12 cellular contexts compared by ENCODE assay signal in genomic region chr1:145983206-145983675, GRCh38. TPM values are rescaled to one million over a fixed set of nuclear protein-coding genes. Genes with fewer than 3 reads are reported as not detected.
DNase-seq lines count a peak whose midpoint lies in the region; ATAC-seq and TF ChIP-seq lines count a peak whose summit lies in the region.
"Had no signal": no experiment of that assay in that cellular context is flagged by ENCODE, and none has a peak within 500 bp of the region (broad histone marks: within the 10 kb centered on the region; RNA-seq: fewer than 3 reads in every experiment).

No MANE protein-coding gene starts in this region.

- DNase-seq in activated effector memory CD4-positive, alpha-beta T cell treated with anti-CD3 and anti-CD28 coated beads, Interleukin-2, amount 50 U/mL, for 16 hours = peak; percentile 54
- no peak for DNase-seq in activated effector memory CD4-positive, alpha-beta T cell treated with Interleukin-2 at 50 U/mL for 16 hours
- DNase-seq in ascending aorta (ENCODE audit: low spot score in 2 of 2) = peak in 1 of 2 donors; percentile 64
- no peak for DNase-seq in mesenchymal stem cell
- peak; percentile 74 for DNase-seq in transverse colon
- DNase-seq: NCI-H2081, T-helper 2 cell had no signal

- H3K4me1 ChIP-seq in ascending aorta (peaks cover 38 to 71% of the 10 kb centered on the region in 2 donors), mesenchymal stem cell (ENCODE audit: control insufficient read depth, insufficient read depth, low read depth, low read length) (peaks cover 7% of the 10 kb centered on the region), transverse colon (peaks cover 69 to 80% (median 77%) of the 10 kb centered on the region in 4 donors)

- ATAC-seq in HG03342 (IDR thresholded peaks at IDR 0.05; ENCODE audit: unreplicated experiment) = no peak
- no peak for ATAC-seq in SK-N-SH treated with all-trans-retinoic acid at 6 μM for 48 hours
- no peak for ATAC-seq in HG03097 (IDR thresholded peaks at IDR 0.05; ENCODE audit: low FRiP score, unreplicated experiment)

- TF ChIP-seq CTCF in ascending aorta (IDR thresholded peaks at IDR 0.05) (no peak), transverse colon (IDR thresholded peaks at IDR 0.05) (no peak)

- H2BK5ac ChIP-seq in mesenchymal stem cell (ENCODE audit: low read depth, low read length, poor library complexity, severe bottlenecking) = no peak overlapping the region

- TF ChIP-seq POLR2A in transverse colon (IDR thresholded peaks at IDR 0.05) = peak; percentile 28

- H3K9ac ChIP-seq in mesenchymal stem cell (ENCODE audit: low read length) = peak overlapping the region; percentile 9
- H3K9ac ChIP-seq: BLaER1 had no signal

- H3K27me3 ChIP-seq in ascending aorta = no peaks in the 10 kb centered on the region
- H3K27me3 ChIP-seq in mesenchymal stem cell (ENCODE audit: control insufficient read depth in 1 of 2, insufficient read depth in 1 of 2, low read length in 2 of 2) = no peaks in the 10 kb centered on the region
- H3K27me3 ChIP-seq in transverse colon = no peaks in the 10 kb centered on the region
- H3K27me3 ChIP-seq: BLaER1 had no signal

- peak overlapping the region; percentile 5 for H2BK15ac ChIP-seq in mesenchymal stem cell (ENCODE audit: low read depth, poor library complexity, severe bottlenecking)

- H3K4me2 ChIP-seq in mesenchymal stem cell (ENCODE audit: low read length, poor library complexity, severe bottlenecking) = no peak overlapping the region
- H3K4me2 ChIP-seq: BLaER1 had no signal

- no peaks in the 10 kb centered on the region for H3K9me3 ChIP-seq in ascending aorta
- no peaks in the 10 kb centered on the region for H3K9me3 ChIP-seq in mesenchymal stem cell (ENCODE audit: control insufficient read depth, low read length)
- no peaks in the 10 kb centered on the region for H3K9me3 ChIP-seq in transverse colon
- H3K9me3 ChIP-seq: BLaER1 had no signal

- no peak for TF ChIP-seq EP300 in transverse colon (IDR thresholded peaks at IDR 0.05; ENCODE audit: low read depth)

- no peaks in the 10 kb centered on the region for H3K79me1 ChIP-seq in mesenchymal stem cell (replicated peaks; ENCODE audit: low read length, poor library complexity, severe bottlenecking)

- H3K23ac ChIP-seq in mesenchymal stem cell (ENCODE audit: low read length in 2 of 2) = no peak overlapping the region

- H2AK5ac ChIP-seq in mesenchymal stem cell (ENCODE audit: low read length, severe bottlenecking) = peak overlapping the region; percentile 53

- no peak overlapping the region for H3K14ac ChIP-seq in mesenchymal stem cell (ENCODE audit: low read length in 2 of 2)

- H3K18ac ChIP-seq in mesenchymal stem cell (ENCODE audit: low read depth in 1 of 2, low read length in 2 of 2) = peak overlapping the region in 1 of 2 experiments; percentile 41

- in situ Hi-C loops in transverse colon (cut with MboI; ENCODE audit: low pct_ligation_motif_present in 1 of 4, low pct_unique_long_range_greater_than_20kb in 1 of 4, low sequenced_read_pairs in 3 of 4) = no loop called here

- 100% methylated on average over 1 of the region's 1 CpG for WGBS in mesenchymal stem cell
- 50% methylated on average over 1 of the region's 1 CpG; no CpG with 5 or more reads in 1 of the 2 donors for WGBS in transverse colon (ENCODE audit: low coverage in 1 of 2), 2 donors

- intact Hi-C loops in ascending aorta (cut with DNase I) = no loop called here
- intact Hi-C loops in transverse colon (cut with DNase I; ENCODE audit: low total_unique reads) = no loop called here

- peak overlapping the region; percentile 90 to 98 for H3K27ac ChIP-seq in ascending aorta
- H3K27ac ChIP-seq in mesenchymal stem cell (ENCODE audit: low read length, poor library complexity, severe bottlenecking) = no peak overlapping the region
- peak overlapping the region; percentile 97 to 99 (median 98) for H3K27ac ChIP-seq in transverse colon
- H3K27ac ChIP-seq: BLaER1 had no signal

- no peaks in the 10 kb centered on the region for H3K36me3 ChIP-seq in ascending aorta
- peaks cover 0 to 3% of the 10 kb centered on the region in 2 experiments for H3K36me3 ChIP-seq in mesenchymal stem cell (ENCODE audit: control insufficient read depth in 1 of 2, insufficient read depth in 2 of 2, low read depth in 1 of 2, low read length in 2 of 2)
- H3K36me3 ChIP-seq in transverse colon = no peaks in the 10 kb centered on the region
- H3K36me3 ChIP-seq: BLaER1 had no signal

- peak overlapping the region in 1 of 2 experiments; percentile 82 for H3K4ac ChIP-seq in mesenchymal stem cell (ENCODE audit: low read depth in 1 of 2, low read length in 2 of 2)

- H3K4me3 ChIP-seq in ascending aorta = no peak overlapping the region
- no peak overlapping the region for H3K4me3 ChIP-seq in mesenchymal stem cell (ENCODE audit: insufficient read depth in 1 of 2, low read depth in 1 of 2, low read length in 2 of 2)
- H3K4me3 ChIP-seq in transverse colon = no peak overlapping the region
- H3K4me3 ChIP-seq: BLaER1 had no signal

- H2BK120ac ChIP-seq in mesenchymal stem cell (ENCODE audit: low read depth, low read length) = no peak overlapping the region

- H2BK12ac ChIP-seq in mesenchymal stem cell (ENCODE audit: low read length in 2 of 2) = peak overlapping the region in 1 of 2 experiments; percentile 83

- H4K8ac ChIP-seq in mesenchymal stem cell (ENCODE audit: low read length) = no peak overlapping the region

- H4K91ac ChIP-seq in mesenchymal stem cell (ENCODE audit: low read length) = no peak overlapping the region

- no peak overlapping the region for H2AFZ ChIP-seq in mesenchymal stem cell (ENCODE audit: low read depth, low read length)

TF ChIP-seq in SK-N-SH treated with all-trans-retinoic acid at 6 μM for 48 hours, 23 proteins besides CTCF, POLR2A, EP300 and RAD21 (continues in another document):
- TF ChIP-seq ZFP3 (CRISPR knock-in tag; IDR thresholded peaks at IDR 0.05) (no peak), CREB5 (CRISPR knock-in tag; IDR thresholded peaks at IDR 0.05; ENCODE audit: low read depth) (no peak), PPARA (CRISPR knock-in tag; IDR thresholded peaks at IDR 0.05; ENCODE audit: borderline replicate concordance) (no peak), POU6F1 (CRISPR knock-in tag; IDR thresholded peaks at IDR 0.05; ENCODE audit: borderline replicate concordance, low read depth) (no peak), CSRNP3 (CRISPR knock-in tag; IDR thresholded peaks at IDR 0.05) (no peak), RARB (CRISPR knock-in tag; IDR thresholded peaks at IDR 0.05) (no peak), ZNF70 (CRISPR knock-in tag; IDR thresholded peaks at IDR 0.05) (no peak)

RNA-seq across cellular contexts. Expression of gene TXNIP, which starts 13.1 kb away (rescaled TPM):
- total RNA-seq in ascending aorta = 877 TPM
- 161 TPM for polyA plus RNA-seq in mesenchymal stem cell (2013, experiment 1 of 2)
- 167 TPM for polyA plus RNA-seq in mesenchymal stem cell (2013, experiment 2 of 2)
- 1,000 to 10,000 TPM in 2 of 4 donors, 100 to 1,000 TPM in 2; 296 to 2,602 (median 982) TPM for total RNA-seq in transverse colon

RNA-seq across cellular contexts. Expression of gene POLR3GL, which starts 18.8 kb away (rescaled TPM):
- total RNA-seq in ascending aorta (22.9 TPM), transverse colon (10 to 100 TPM in 3 of 4 donors, 1 to 10 TPM in 1; 1.2 to 23.7 (median 14.4) TPM)
- polyA plus RNA-seq in mesenchymal stem cell (2013, experiment 1 of 2) = 31.1 TPM
- polyA plus RNA-seq in mesenchymal stem cell (2013, experiment 2 of 2) = 32.3 TPM

RNA-seq across cellular contexts. Expression of gene ANKRD34A, which starts 18.9 kb away (rescaled TPM):
- 13.6 TPM for total RNA-seq in ascending aorta
- polyA plus RNA-seq in mesenchymal stem cell (2013, experiment 1 of 2) = 4.4 TPM
- 4.4 TPM for polyA plus RNA-seq in mesenchymal stem cell (2013, experiment 2 of 2)
- 1 to 10 TPM in 1 of 4 donors, under 1 TPM in 2, not detected in 1; 0.41 to 4.1 (median 0.64) TPM for total RNA-seq in transverse colon

RNA-seq across cellular contexts. Expression of gene LIX1L, which starts 25.4 kb away (rescaled TPM):
- 44.0 TPM for total RNA-seq in ascending aorta
- 30.0 TPM for polyA plus RNA-seq in mesenchymal stem cell (2013, experiment 1 of 2)
- 29.8 TPM for polyA plus RNA-seq in mesenchymal stem cell (2013, experiment 2 of 2)
- total RNA-seq in transverse colon = 10 to 100 TPM in 2 of 4 donors, 1 to 10 TPM in 2; 7.2 to 12.5 (median 9.8) TPM

RNA-seq across cellular contexts. Expression of gene HJV, which starts 38.3 kb away (rescaled TPM):
- not detected for total RNA-seq in ascending aorta
- not detected for polyA plus RNA-seq in mesenchymal stem cell (2013, experiment 1 of 2)
- not detected for polyA plus RNA-seq in mesenchymal stem cell (2013, experiment 2 of 2)
- under 1 TPM in 1 of 4 donors, not detected in 3; 0.27 TPM for total RNA-seq in transverse colon
- total RNA-seq: H4 had no signal

Comparison
In these comparisons a context has a peak if more than half of its experiments do, and no peak if none do; other contexts are left out.
1. DNase-seq: peak in activated effector memory CD4-positive, alpha-beta T cell treated with anti-CD3 and anti-CD28 coated beads, Interleukin-2, amount 50 U/mL, for 16 hours (single experiment) and transverse colon (single experiment); none in activated effector memory CD4-positive, alpha-beta T cell treated with Interleukin-2 at 50 U/mL for 16 hours (single experiment) and mesenchymal stem cell (single experiment).